ENCODE assay signal across 8 cellular contexts in the genomic region with DNA sequence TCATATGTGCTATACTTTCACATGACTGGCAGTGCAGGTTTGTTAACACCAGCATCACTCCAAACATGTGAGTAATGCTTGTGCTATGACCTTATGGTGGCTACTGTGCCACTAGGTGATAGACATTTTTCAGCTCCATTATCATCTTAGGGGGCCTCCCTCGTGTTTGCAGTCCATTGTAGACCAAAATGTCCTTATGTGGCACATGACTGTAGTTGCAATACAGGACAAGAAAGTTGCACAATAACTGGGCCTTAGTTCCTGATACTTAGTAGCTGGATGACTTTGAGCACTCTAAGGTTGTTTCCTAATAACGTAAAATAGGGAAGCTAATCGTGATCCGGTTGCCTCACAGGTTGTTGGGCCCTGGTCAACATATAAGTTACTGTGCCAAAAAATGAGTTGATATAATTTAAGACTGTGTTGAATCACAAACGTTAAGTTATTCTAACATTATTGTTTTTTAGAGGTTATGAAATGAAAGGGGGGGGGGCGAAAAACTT. TPM values are rescaled to one million over a fixed set of nuclear protein-coding genes. Genes with fewer than 3 reads are reported as not detected.
A peak's percentile ranks its signal among the peaks of the same experiment; 100 is the strongest.
DNase-seq lines count a peak whose midpoint lies in the region; ATAC-seq and TF ChIP-seq lines count a peak whose summit lies in the region.

No MANE protein-coding gene starts in this region.

- H3K27ac ChIP-seq in C4-2B: peak overlapping the region; percentile 92; the same call in 1 of the 2 replicates
- no peak overlapping the region for H3K27ac ChIP-seq in iPS-20b (ENCODE audit: low read length)
- H3K27ac ChIP-seq in spleen: peak overlapping the region; percentile 94 to 100 (median 96)

- TF ChIP-seq CTCF in C4-2B (conservative IDR thresholded peaks at IDR 0.05) (no peak), spleen (IDR thresholded peaks at IDR 0.05 in 8 of 11, conservative IDR thresholded peaks at IDR 0.05 in 3 of 11) (no peak)

- H3K9ac ChIP-seq in adipocyte (ENCODE audit: low read length): peak overlapping the region; percentile 90
- no peak overlapping the region for H3K9ac ChIP-seq in iPS-20b (ENCODE audit: low read depth, low read length)

- TF ChIP-seq POLR2A in spleen (IDR thresholded peaks at IDR 0.05): no peak

- DNase-seq in MG63 (no peak), adipocyte (ENCODE audit: low read depth) (peak; percentile 86), spleen (no peak), ACHN (no peak)
- DNase-seq in activated CD8-positive, alpha-beta memory T cell treated with anti-CD3 and anti-CD28 coated beads, Interleukin-2, amount 50 U/mL, for 4 hours: no peak

- no peak for ATAC-seq in GM21737 (IDR thresholded peaks at IDR 0.05; ENCODE audit: unreplicated experiment)

- H3K4me3 ChIP-seq in MG63 (peak overlapping the region; percentile 89), adipocyte (ENCODE audit: low read length) (peak overlapping the region; percentile 95), iPS-20b (ENCODE audit: low read length) (0 out of 2 replicates have a peak overlapping the region, but pooled peaks have one; percentile 96), spleen (peak overlapping the region in 4 of 8 donors; percentile 98 to 100 (median 98))

- no peaks in the 10 kb centered on the region for H3K27me3 ChIP-seq in MG63
- no peaks in the 10 kb centered on the region for H3K27me3 ChIP-seq in adipocyte (replicated peaks; ENCODE audit: control insufficient read depth, insufficient read depth, low read length)
- H3K27me3 ChIP-seq in iPS-20b (ENCODE audit: insufficient read depth, low read length): no peaks in the 10 kb centered on the region
- H3K27me3 ChIP-seq in spleen (replicated peaks in 1 of 7): no peaks in the 10 kb centered on the region

- H3K36me3 ChIP-seq in MG63 (no peaks in the 10 kb centered on the region), adipocyte (ENCODE audit: control insufficient read depth, insufficient read depth, low read length, severe bottlenecking) (no peaks in the 10 kb centered on the region), iPS-20b (ENCODE audit: insufficient read depth, low read depth, low read length) (0 out of 2 replicates have a peak, but pooled peaks cover 7% of the 10 kb centered on the region), spleen (peaks cover 0 to 12% (median 0%) of the 10 kb centered on the region in 6 donors)

- WGBS in spleen, 5 donors: 9 to 20% (median 16%) methylated on average over 6 of the region's 6 CpGs

- in situ Hi-C loops in ACHN (cut with HindIII; ENCODE audit: low pct_ligation_motif_present, low pct_unique_long_range_greater_than_20kb, low sequenced_read_pairs): no loop called here

- H3K4me1 ChIP-seq in adipocyte (ENCODE audit: control insufficient read depth, insufficient read depth, low read length): peaks cover 27% of the 10 kb centered on the region
- H3K4me1 ChIP-seq in iPS-20b (ENCODE audit: insufficient read depth, low read length): 0 out of 2 replicates have a peak, but pooled peaks cover 7% of the 10 kb centered on the region
- peaks cover 0 to 50% (median 40%) of the 10 kb centered on the region in 6 donors for H3K4me1 ChIP-seq in spleen

- H3K9me3 ChIP-seq in MG63: no peaks in the 10 kb centered on the region
- no peaks in the 10 kb centered on the region for H3K9me3 ChIP-seq in adipocyte (ENCODE audit: control insufficient read depth, low read length)
- no peaks in the 10 kb centered on the region for H3K9me3 ChIP-seq in iPS-20b (ENCODE audit: insufficient read depth, low read depth, low read length)
- H3K9me3 ChIP-seq in spleen: no peaks in the 10 kb centered on the region

- intact Hi-C loops in spleen (cut with DNase I; ENCODE audit: low total_unique reads): no loop called here

RNA-seq across cellular contexts. Expression of a gene that starts 0.5 kb away (rescaled TPM):
- 17.1 and 44.5 TPM in 2 replicates for total RNA-seq in MG63 (2014; rRNA removed; shearing (Covaris generic); ENCODE audit: low replicate concordance)
- 10 to 100 TPM; 40.4 to 69.6 (median 53.5) TPM for total RNA-seq in spleen
- 1 to 10 TPM; 3.1 to 9.0 (median 3.6) TPM for polyA plus RNA-seq in spleen
